ENCODE assay signal across 8 cellular contexts in genomic region chr17:13306310-13306962, GRCh38.
A peak's percentile ranks its signal among the peaks of the same experiment; 100 is the strongest.
DNase-seq lines count a peak whose midpoint lies in the region; ATAC-seq and TF ChIP-seq lines count a peak whose summit lies in the region.

No MANE protein-coding gene starts in this region.

- H3K4me3 ChIP-seq in astrocyte of the cerebellum (ENCODE audit: low read depth, low read length), result no peak overlapping the region

- 0 out of 3 replicates have a peak, but pooled peaks have one; percentile 10 for TF ChIP-seq CTCF in GM12872 (IDR thresholded peaks at IDR 0.05; ENCODE audit: insufficient read depth, low read depth, low read length)
- TF ChIP-seq CTCF in astrocyte of the cerebellum (IDR thresholded peaks at IDR 0.05; ENCODE audit: low read depth, low read length, missing control alignments), result peak; percentile 51

- in situ Hi-C loops in astrocyte of the cerebellum (cut with HindIII; ENCODE audit: low sequenced_read_pairs), result no loop called here

- no peak for ATAC-seq in GM19452 (IDR thresholded peaks at IDR 0.05; ENCODE audit: unreplicated experiment)
- no peak for ATAC-seq in HG03342 (IDR thresholded peaks at IDR 0.05; ENCODE audit: unreplicated experiment)

- DNase-seq in NAMALWA (ENCODE audit: low spot score) (peak; percentile 25), astrocyte of the cerebellum (ENCODE audit: low read depth) (peak; percentile 62), medulla oblongata (ENCODE audit: extremely low spot score) (peak; percentile 34), cortex of kidney (lab: John Stamatoyannopoulos, UW) (no peak), amygdala (lab: John Stamatoyannopoulos, UW) (no peak)

Comparison
In these comparisons a context has a peak if more than half of its experiments do, and no peak if none do; other contexts are left out.
1. DNase-seq: peak in NAMALWA (single experiment), astrocyte of the cerebellum (single experiment) and medulla oblongata (single experiment); none in cortex of kidney (single experiment) and amygdala (0 of 56).